In the genomic region with DNA sequence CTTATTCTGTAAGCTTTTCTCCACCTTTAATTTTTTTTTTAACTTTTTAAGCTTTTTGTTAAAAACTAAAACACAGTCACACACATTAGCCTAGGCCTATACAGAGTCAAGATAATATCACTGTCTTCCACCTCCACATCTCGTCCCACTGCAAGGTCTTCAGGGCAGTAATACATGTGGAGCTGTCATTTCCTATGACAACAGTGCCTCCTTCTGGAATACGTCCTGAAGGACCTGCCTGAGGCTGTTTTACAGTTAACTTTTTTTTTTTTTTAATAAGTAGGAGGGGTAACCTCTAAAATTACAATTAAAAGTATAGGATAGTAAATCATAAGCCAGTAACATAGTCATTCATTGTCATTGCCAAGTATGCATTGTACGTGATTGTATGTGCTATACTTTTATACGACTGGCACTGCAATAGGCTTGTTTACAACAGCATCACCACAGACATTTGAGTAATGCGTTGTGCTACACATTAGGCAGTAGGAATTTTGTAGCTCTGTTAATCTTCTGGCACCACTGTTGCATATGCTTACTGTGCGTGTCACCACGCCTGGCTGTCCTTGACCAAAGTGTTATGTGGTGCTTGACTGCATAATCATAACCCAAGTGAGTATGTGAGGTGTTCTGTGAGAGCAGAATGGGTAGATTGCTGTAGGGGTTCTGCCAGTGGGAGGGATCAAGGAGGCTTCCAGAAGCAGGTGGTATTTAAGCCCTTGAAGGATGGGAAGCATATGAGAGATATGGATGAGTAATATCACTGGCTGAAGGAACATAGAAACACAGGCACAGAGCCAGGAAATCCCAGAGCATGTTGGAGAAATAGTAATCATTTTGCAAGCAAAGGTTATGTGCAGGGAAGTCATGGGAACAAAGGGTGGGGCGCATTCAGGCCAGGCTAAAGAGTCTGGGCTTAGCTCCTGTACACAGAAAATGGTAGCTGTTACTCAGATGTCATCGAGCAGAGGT, we compare ENCODE assay signal across 7 cellular contexts. TPM values are rescaled to one million over a fixed set of nuclear protein-coding genes. Genes with fewer than 3 reads are reported as not detected.
DNase-seq lines count a peak whose midpoint lies in the region; ATAC-seq, FAIRE-seq and TF ChIP-seq lines count a peak whose summit lies in the region.

No MANE protein-coding gene starts in this region.

- intact Hi-C loops in HepG2 (cut with micrococcal nuclease; ENCODE audit: unreplicated experiment), result loop anchor here (1.0 to 10.0 kb wide), 2 partner anchors 112 to 197 kb away; a partner anchor contains a TSS

- H4K20me1 ChIP-seq in astrocyte (ENCODE audit: insufficient read depth, low read length), result peaks cover 87% of the 10 kb centered on the region
- peaks cover 4% of the 10 kb centered on the region; the same call in 1 of the 2 replicates for H4K20me1 ChIP-seq in HepG2 (ENCODE audit: insufficient read depth, low read length)

- peaks cover 31% of the 10 kb centered on the region for H3K4me1 Mint-ChIP-seq in astrocyte (ENCODE audit: low read depth, unreplicated experiment)

- H3K9me3 ChIP-seq in astrocyte (ENCODE audit: insufficient read depth, low read depth, low read length) (no peaks in the 10 kb centered on the region), HepG2 (ENCODE audit: low read length) (no peaks in the 10 kb centered on the region)

- DNase-seq in ELF-1 (ENCODE audit: low read depth, low spot score) (peak; percentile 22), astrocyte (ENCODE audit: low read depth) (peak; percentile 51), HepG2 (ENCODE audit: low spot score) (peak; percentile 51), GM19239 (ENCODE audit: insufficient read length, low spot score) (no peak), ureter (ENCODE audit: low spot score) (no peak), occipital lobe (lab: John Stamatoyannopoulos, UW) (no peak)

- H3K4me3 Mint-ChIP-seq in astrocyte (ENCODE audit: unreplicated experiment), result no peak overlapping the region

- TF ChIP-seq RAD21 in HepG2 (CRISPR knock-in tag; IDR thresholded peaks at IDR 0.05), result peak; percentile 32; the same call in 1 of the 2 replicates

- H3K79me2 ChIP-seq in astrocyte (ENCODE audit: insufficient read depth, low read length) (peaks cover 76% of the 10 kb centered on the region), HepG2 (ENCODE audit: insufficient read depth, low read length) (peaks cover 58% of the 10 kb centered on the region)

- H3K4me1 ChIP-seq in astrocyte (ENCODE audit: insufficient read depth, low read length), result peaks cover 7% of the 10 kb centered on the region
- H3K4me1 ChIP-seq in HepG2 (ENCODE audit: insufficient read depth, low read length), result peaks cover 25% of the 10 kb centered on the region

- H3K27me3 ChIP-seq in astrocyte (ENCODE audit: insufficient read depth, low read length) (no peaks in the 10 kb centered on the region), HepG2 (ENCODE audit: control insufficient read depth in 1 of 2, insufficient read depth in 2 of 2, low read length in 2 of 2) (no peaks in the 10 kb centered on the region; a peak in 1 of 5 replicates)

- H3K27ac Mint-ChIP-seq in astrocyte (ENCODE audit: unreplicated experiment), result peak overlapping the region; percentile 11

- CTCF ChIA-PET in HepG2 (lab: Yijun Ruan, JAX; ENCODE audit: low intra/inter-chr PET ratio, low total read pairs), result interaction anchor here (1.1 to 1.2 kb wide), 2 partner anchors 112 to 237 kb away, joined by 3 to 5 read pairs; no protein-coding TSS in a partner anchor

- POLR2A ChIA-PET in HepG2 (lab: Yijun Ruan, JAX), result interaction anchor here (1.4 kb wide), 1 partner anchor 18 kb away, joined by 3 read pairs; no protein-coding TSS in a partner anchor

- TF ChIP-seq EP300 in HepG2 (IDR thresholded peaks at IDR 0.05; ENCODE audit: low read depth in 2 of 2, low read length in 2 of 2) (no peak), HepG2 (CRISPR knock-in tag; IDR thresholded peaks at IDR 0.05; ENCODE audit: borderline replicate concordance) (no peak)

- TF ChIP-seq CTCF in LNCAP (IDR thresholded peaks at IDR 0.05) (peak; percentile 74), astrocyte (IDR thresholded peaks at IDR 0.05; ENCODE audit: insufficient read depth, low read depth, low read length) (peak; percentile 28), HepG2 (CRISPR knock-in tag; IDR thresholded peaks at IDR 0.05) (peak; percentile 55)

- 93% methylated on average over 9 of the region's 9 CpGs for WGBS in HepG2 (ENCODE audit: low lambda C conversion rate)

- in situ Hi-C loops in HepG2 (cut with HindIII; ENCODE audit: extremely low pct_ligation_motif_present, low pct_unique_long_range_greater_than_20kb), result loop anchor here (10.0 kb wide), 2 partner anchors 107 to 197 kb away; a partner anchor contains a TSS

- H3K36me3 Mint-ChIP-seq in astrocyte (ENCODE audit: low read depth, unreplicated experiment), result peaks cover 20% of the 10 kb centered on the region

- H3K27ac ChIP-seq in astrocyte (ENCODE audit: low read depth, low read length) (no peak overlapping the region), HepG2 (ENCODE audit: extremely low read length, insufficient read depth, low read length) (no peak overlapping the region)

- no peak for FAIRE-seq in astrocyte (lab: Jason Lieb, UNC)
- FAIRE-seq in HepG2 (lab: Jason Lieb, UNC), result peak; percentile 15
- no peak for FAIRE-seq in GM19239 (lab: Jason Lieb, UNC)

- no peak for TF ChIP-seq POLR2A in HepG2 (IDR thresholded peaks at IDR 0.05; ENCODE audit: insufficient read depth in 1 of 2, low read depth in 2 of 2, low read length in 2 of 2)

- no peak overlapping the region for H3K4me3 ChIP-seq in astrocyte (ENCODE audit: insufficient read depth, low read depth, low read length)
- H3K4me3 ChIP-seq in HepG2 (replicated peaks in 1 of 3; ENCODE audit: insufficient read depth in 1 of 3, low read depth in 2 of 3, low read length in 3 of 3), result no peak overlapping the region

- BruUV-seq in HepG2 (replicated peaks; lab: Mats Ljungman, UMichigan), result no TSS peak

- H2AFZ ChIP-seq in astrocyte (ENCODE audit: low read depth, low read length), result no peak overlapping the region
- H2AFZ ChIP-seq in HepG2 (ENCODE audit: low read length), result no peak overlapping the region

- H3K9ac ChIP-seq in astrocyte (ENCODE audit: low read length) (no peak overlapping the region), HepG2 (ENCODE audit: insufficient read depth, low read depth, low read length) (no peak overlapping the region)

- H3K36me3 ChIP-seq in astrocyte (ENCODE audit: insufficient read depth, low read length) (peaks cover 12% of the 10 kb centered on the region), HepG2 (replicated peaks in 1 of 2; ENCODE audit: control insufficient read depth in 1 of 2, insufficient read depth in 2 of 2, low read length in 2 of 2) (peaks cover 10 to 84% of the 10 kb centered on the region in 2 experiments)

- no peaks in the 10 kb centered on the region for H3K9me3 Mint-ChIP-seq in astrocyte (ENCODE audit: unreplicated experiment)

- peak; percentile 64 for ATAC-seq in HepG2

- no peaks in the 10 kb centered on the region for H3K27me3 Mint-ChIP-seq in astrocyte (ENCODE audit: low read depth, unreplicated experiment)

- H3K4me2 ChIP-seq in astrocyte (ENCODE audit: low read length), result no peak overlapping the region
- no peak overlapping the region for H3K4me2 ChIP-seq in HepG2 (ENCODE audit: low read depth, low read length)

TF ChIP-seq in HepG2, 621 proteins besides CTCF, POLR2A, EP300 and RAD21 (continues in another document):
- no peak for TF ChIP-seq GATA4 (IDR thresholded peaks at IDR 0.05; ENCODE audit: borderline replicate concordance, low read depth)
- peak; percentile 61 for TF ChIP-seq STAG1 (CRISPR knock-in tag; IDR thresholded peaks at IDR 0.05)
- TF ChIP-seq ZSCAN31 (CRISPR knock-in tag; IDR thresholded peaks at IDR 0.05; ENCODE audit: low read depth), result peak; percentile 84; the same call in 1 of the 2 replicates
- no peak for TF ChIP-seq SATB2 (CRISPR knock-in tag; IDR thresholded peaks at IDR 0.05)
- TF ChIP-seq PBX3 (CRISPR knock-in tag; IDR thresholded peaks at IDR 0.05; ENCODE audit: borderline replicate concordance), result no peak
- no peak for TF ChIP-seq KLF13 (CRISPR knock-in tag; IDR thresholded peaks at IDR 0.05)
- no peak for TF ChIP-seq ZNF780A (CRISPR knock-in tag; IDR thresholded peaks at IDR 0.05)

RNA-seq across cellular contexts. Expression of gene FBXO22, which starts 18.3 kb away (rescaled TPM):
- total RNA-seq in astrocyte (69.1 and 76.5 TPM in 2 replicates), HepG2 (2016; rRNA removed; fragmentation: Illumina TruSeq; extraction: Trizol) (112 and 179 TPM in 2 replicates), ureter (28.2 TPM), occipital lobe (23.2 TPM)
- total RNA-seq in HepG2 (2016; cell fraction: cytosol; rRNA removed; fragmentation: Illumina TruSeq; extraction: Trizol; ENCODE audit: low read depth), result 21.5 and 24.9 TPM in 2 replicates
- total RNA-seq in HepG2 (2016; cell fraction: insoluble cytoplasmic fraction; rRNA removed; fragmentation: Illumina TruSeq; extraction: Trizol), result 120 and 197 TPM in 2 replicates
- total RNA-seq in HepG2 (2016; cell fraction: membrane; rRNA removed; fragmentation: Illumina TruSeq; extraction: Trizol), result 48.5 and 56.0 TPM in 2 replicates
- total RNA-seq in HepG2 (2016; cell fraction: nucleus; rRNA removed; fragmentation: Illumina TruSeq; extraction: Trizol), result 74.1 and 87.3 TPM in 2 replicates
- 42.5 and 45.7 TPM in 2 replicates for polyA plus RNA-seq in HepG2 (2011; rRNA removed)
- polyA plus RNA-seq in HepG2 (2011; cell fraction: cytosol; rRNA removed), result 29.7 and 36.0 TPM in 2 replicates
- 27.8 and 32.3 TPM in 2 replicates for polyA plus RNA-seq in HepG2 (2011; cell fraction: nucleus; rRNA removed)
- 49.1 and 62.3 TPM in 2 replicates for polyA plus RNA-seq in HepG2 (2012)
- polyA plus RNA-seq in HepG2 (2016; cell fraction: cytosol; fragmentation: Illumina TruSeq; extraction: Trizol; ENCODE audit: low read depth), result 22.4 and 27.7 TPM in 2 replicates
- 149 and 155 TPM in 2 replicates for polyA plus RNA-seq in HepG2 (2016; cell fraction: insoluble cytoplasmic fraction; fragmentation: Illumina TruSeq; extraction: Trizol; ENCODE audit: low read depth)
- polyA plus RNA-seq in HepG2 (2016; cell fraction: membrane; fragmentation: Illumina TruSeq; extraction: Trizol; ENCODE audit: low read depth), result 36.1 and 39.4 TPM in 2 replicates
- 78.1 and 88.1 TPM in 2 replicates for polyA plus RNA-seq in HepG2 (2016; cell fraction: nucleus; fragmentation: Illumina TruSeq; extraction: Trizol; ENCODE audit: insufficient read depth, low read depth)
- 79.9 and 90.6 TPM in 2 replicates for polyA minus RNA-seq in HepG2 (2011; rRNA and poly(A)+ RNA removed; ENCODE audit: low replicate concordance)
- 46.8 and 48.9 TPM in 2 replicates for polyA minus RNA-seq in HepG2 (2011; cell fraction: cytosol; rRNA and poly(A)+ RNA removed)
- 61.4 and 66.2 TPM in 2 replicates for polyA minus RNA-seq in HepG2 (2011; cell fraction: nucleus; rRNA and poly(A)+ RNA removed)

Comparison
In these comparisons a context has a peak if more than half of its experiments do, and no peak if none do; other contexts are left out.
1. DNase-seq: peak in ELF-1 (single experiment), astrocyte (single experiment) and HepG2 (single experiment); none in GM19239 (single experiment), ureter (single experiment) and occipital lobe (single experiment).
2. Peak in every context shown above with its lines, with median percentiles within 50 percentile points of each other: CTCF ChIP-seq.